ENCODE assay signal across 11 cellular contexts in genomic region chr1:228131736-228132135, GRCh38.
"Had no signal": no experiment of that assay in that cellular context is flagged by ENCODE, and none has a peak within 500 bp of the region (broad histone marks: within the 10 kb centered on the region; RNA-seq: fewer than 3 reads in every experiment).

No MANE protein-coding gene starts in this region.

- H3K9me3 Mint-ChIP-seq: activated B cell treated with CpG ODN at 0.5 μM for 24 hours; activated CD4-positive, alpha-beta memory T cell treated with anti-CD3 and anti-CD28 coated beads, Interleukin-2, amount 10 ng/mL, durations not matched to agents 7 days and 5 days; effector memory CD8-positive, alpha-beta T cell; nephron progenitor cell; stimulated activated naive CD8-positive, alpha-beta T cell treated with anti-CD3 and anti-CD28 coated beads, Interleukin-15, Interleukin-2, amounts not matched to agents 100 ng/mL and 50 ng/mL, for 24 hours had no signal

- H3K27me3 ChIP-seq: right atrium auricular region, tibial nerve had no signal

- H3K27ac Mint-ChIP-seq: activated B cell treated with CpG ODN at 0.5 μM for 24 hours; activated CD4-positive, alpha-beta memory T cell treated with anti-CD3 and anti-CD28 coated beads, Interleukin-2, amount 10 ng/mL, durations not matched to agents 7 days and 5 days; activated CD8-positive, alpha-beta memory T cell treated with anti-CD3 and anti-CD28 coated beads, Interleukin-2, amount 10 ng/mL, durations not matched to agents 7 days and 5 days; activated naive CD8-positive, alpha-beta T cell; effector memory CD8-positive, alpha-beta T cell; nephron progenitor cell; stimulated activated naive CD8-positive, alpha-beta T cell treated with anti-CD3 and anti-CD28 coated beads, Interleukin-15, Interleukin-2, amounts not matched to agents 100 ng/mL and 50 ng/mL, for 24 hours had no signal

- H3K27ac ChIP-seq: right atrium auricular region, tibial nerve had no signal

- H3K9me3 ChIP-seq: right atrium auricular region, tibial nerve had no signal

- H3K36me3 Mint-ChIP-seq: activated CD8-positive, alpha-beta memory T cell treated with anti-CD3 and anti-CD28 coated beads, Interleukin-2, amount 10 ng/mL, durations not matched to agents 7 days and 5 days; activated naive CD8-positive, alpha-beta T cell had no signal

- DNase-seq: activated B cell treated with CpG ODN at 0.5 μM for 24 hours; activated CD4-positive, alpha-beta memory T cell treated with anti-CD3 and anti-CD28 coated beads, Interleukin-2, amount 10 ng/mL, durations not matched to agents 7 days and 5 days; activated CD4-positive, alpha-beta T cell treated with anti-CD3 and anti-CD28 coated beads for 4 hours; activated CD8-positive, alpha-beta memory T cell treated with anti-CD3 and anti-CD28 coated beads, Interleukin-2, amount 10 ng/mL, durations not matched to agents 7 days and 5 days; nephron progenitor cell; stimulated activated CD4-positive, alpha-beta T cell treated with anti-CD3 and anti-CD28 coated beads, Interleukin-2, amount 100 ng/mL, for 24 hours had no signal

- H3K4me3 ChIP-seq: right atrium auricular region, tibial nerve had no signal

- H3K36me3 ChIP-seq: right atrium auricular region, tibial nerve had no signal

- H3K4me3 Mint-ChIP-seq: activated B cell treated with CpG ODN at 0.5 μM for 24 hours; activated naive CD8-positive, alpha-beta T cell; nephron progenitor cell; stimulated activated naive CD8-positive, alpha-beta T cell treated with anti-CD3 and anti-CD28 coated beads, Interleukin-15, Interleukin-2, amounts not matched to agents 100 ng/mL and 50 ng/mL, for 24 hours had no signal
